23 cellular contexts compared by ENCODE assay signal in the genomic region with DNA sequence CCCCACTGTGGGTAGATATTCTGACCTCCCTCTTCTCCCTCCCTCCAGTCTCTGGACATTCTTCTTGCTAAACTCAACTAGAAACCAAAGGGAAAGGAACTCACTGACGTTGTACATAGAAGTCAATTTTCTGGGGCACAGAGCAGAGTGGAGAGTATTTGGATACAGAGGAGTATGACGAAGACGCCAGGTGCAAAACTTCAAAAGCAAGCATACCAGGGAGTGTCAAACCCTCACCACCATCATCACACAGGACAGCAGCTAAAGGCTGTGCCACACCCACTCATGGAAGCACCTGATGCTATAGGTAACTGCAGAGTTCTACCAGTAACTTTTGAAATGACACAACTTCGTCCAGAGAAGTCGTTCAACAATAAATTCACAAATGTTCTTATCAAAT.
DNase-seq lines count a peak whose midpoint lies in the region; ATAC-seq and TF ChIP-seq lines count a peak whose summit lies in the region.
"Had no signal": no experiment of that assay in that cellular context is flagged by ENCODE, and none has a peak within 500 bp of the region (broad histone marks: within the 10 kb centered on the region; RNA-seq: fewer than 3 reads in every experiment).

No MANE protein-coding gene starts in this region.

- peak overlapping the region; percentile 24 to 80 for H3K4me3 Mint-ChIP-seq in activated T-cell treated with anti-CD3 and anti-CD28 coated beads, Interleukin-2, amount 50 U/mL, for 72 hours
- H3K4me3 Mint-ChIP-seq in brain = no peak overlapping the region
- H3K4me3 Mint-ChIP-seq: mesothelial cell of epicardium had no signal

- no peak overlapping the region for H4K8ac ChIP-seq in neuronal stem cell (ENCODE audit: low read depth, low read length)

- H3K4me3 ChIP-seq in neuronal stem cell (ENCODE audit: low read length in 2 of 2) = no peak overlapping the region
- H3K4me3 ChIP-seq: ascending aorta, left ventricle myocardium inferior, PC-9, prostate gland, vagina had no signal

- no peak overlapping the region for H3K9ac ChIP-seq in neuronal stem cell (ENCODE audit: low read depth, low read length, poor library complexity)

- no peak overlapping the region for H2BK12ac ChIP-seq in neuronal stem cell (ENCODE audit: low read length)

- no CpG with 5 or more reads among the region's 5 CpGs for WGBS in neuronal stem cell (ENCODE audit: extremely low coverage in 2 of 2, insufficient read length in 2 of 2, insufficient replicate concordance in 1 of 2), 2 donors

- no peak overlapping the region for H2BK15ac ChIP-seq in neuronal stem cell (ENCODE audit: low read length)

- H3K18ac ChIP-seq in neuronal stem cell (ENCODE audit: low read length) = no peak overlapping the region

- H3K9me3 Mint-ChIP-seq in activated T-cell treated with anti-CD3 and anti-CD28 coated beads, Interleukin-2, amount 50 U/mL, for 72 hours = no peaks in the 10 kb centered on the region
- no peaks in the 10 kb centered on the region for H3K9me3 Mint-ChIP-seq in brain
- H3K9me3 Mint-ChIP-seq: mesothelial cell of epicardium had no signal

- no peak overlapping the region for H2BK120ac ChIP-seq in neuronal stem cell (ENCODE audit: low read depth, low read length)

- no peaks in the 10 kb centered on the region for H3K27me3 Mint-ChIP-seq in activated T-cell treated with anti-CD3 and anti-CD28 coated beads, Interleukin-2, amount 50 U/mL, for 72 hours (ENCODE audit: low read depth)
- no peaks in the 10 kb centered on the region for H3K27me3 Mint-ChIP-seq in brain

- H3K9me3 ChIP-seq in neuronal stem cell (replicated peaks in 1 of 2; ENCODE audit: control insufficient read depth in 2 of 2, insufficient read depth in 1 of 2, low read depth in 1 of 2, low read length in 2 of 2) = no peaks in the 10 kb centered on the region
- H3K9me3 ChIP-seq: ascending aorta, left ventricle myocardium inferior, prostate gland, vagina had no signal

- no peak overlapping the region for H3K23ac ChIP-seq in neuronal stem cell (ENCODE audit: low read depth, low read length, poor library complexity)

- H2AK5ac ChIP-seq in neuronal stem cell (ENCODE audit: low read depth, low read length) = no peak overlapping the region

- peaks cover 15 to 25% of the 10 kb centered on the region in 2 donors for H3K4me1 ChIP-seq in neuronal stem cell (ENCODE audit: control insufficient read depth in 2 of 2, insufficient read depth in 1 of 2, low read depth in 1 of 2, low read length in 2 of 2)
- H3K4me1 ChIP-seq: prostate gland had no signal

- H3K27ac ChIP-seq in neuronal stem cell (replicated peaks; ENCODE audit: low read length) = peak overlapping the region; percentile 12
- H3K27ac ChIP-seq: ascending aorta, left ventricle myocardium inferior, prostate gland, vagina had no signal

- peaks cover under 1 to 99% of the 10 kb centered on the region in 2 donors for H3K36me3 ChIP-seq in neuronal stem cell (replicated peaks in 1 of 2; ENCODE audit: control insufficient read depth in 2 of 2, insufficient read depth in 2 of 2, low read length in 2 of 2)
- H3K36me3 ChIP-seq: left ventricle myocardium inferior, prostate gland, vagina had no signal

- H3K4ac ChIP-seq in neuronal stem cell (ENCODE audit: low read length) = no peak overlapping the region

- no peak overlapping the region for H3K27ac Mint-ChIP-seq in activated T-cell treated with anti-CD3 and anti-CD28 coated beads, Interleukin-2, amount 50 U/mL, for 72 hours
- peak overlapping the region in 4 of 5 experiments; percentile 2 to 67 (median 6) for H3K27ac Mint-ChIP-seq in brain
- H3K27ac Mint-ChIP-seq: mesothelial cell of epicardium had no signal

- no peak overlapping the region for H2AFZ ChIP-seq in neuronal stem cell (ENCODE audit: low read length)
- H2AFZ ChIP-seq: PC-9 had no signal

- H3K27me3 ChIP-seq in neuronal stem cell (ENCODE audit: control insufficient read depth in 3 of 3, insufficient read depth in 3 of 3, low read depth in 1 of 3, low read length in 3 of 3) = no peaks in the 10 kb centered on the region
- H3K27me3 ChIP-seq: ascending aorta, vagina had no signal

- ATAC-seq in activated T-cell treated with anti-CD3 and anti-CD28 coated beads, Interleukin-2, amount 50 U/mL, for 72 hours (replicated peaks in 1 of 2) = no peak
- ATAC-seq in HG03565 (IDR thresholded peaks at IDR 0.05; ENCODE audit: unreplicated experiment) (no peak), HG03039 (IDR thresholded peaks at IDR 0.05; ENCODE audit: unreplicated experiment) (no peak)

- H3K4me2 ChIP-seq in neuronal stem cell (ENCODE audit: insufficient read depth, low read length, poor library complexity, severe bottlenecking) = no peak overlapping the region

- no peak overlapping the region for H4K91ac ChIP-seq in neuronal stem cell (ENCODE audit: low read depth, low read length, poor library complexity)

- peaks cover 100% of the 10 kb centered on the region for H3K4me1 Mint-ChIP-seq in activated T-cell treated with anti-CD3 and anti-CD28 coated beads, Interleukin-2, amount 50 U/mL, for 72 hours (ENCODE audit: low read depth)
- peaks cover 92% of the 10 kb centered on the region for H3K4me1 Mint-ChIP-seq in brain

- no peaks in the 10 kb centered on the region for H3K79me1 ChIP-seq in neuronal stem cell (ENCODE audit: low read depth, low read length)

- no peak for TF ChIP-seq CTCF in brain (conservative IDR thresholded peaks at IDR 0.05)

- no peak for DNase-seq in activated T-cell treated with anti-CD3 and anti-CD28 coated beads, Interleukin-2, amount 50 U/mL, for 72 hours
- DNase-seq in activated T-cell treated with anti-CD3 and anti-CD28 coated beads for 4 hours (no peak), NCI-H69 (lab: John Stamatoyannopoulos, UW) (peak; percentile 37), neuronal stem cell (ENCODE audit: low spot score) (no peak), DMS53 (lab: John Stamatoyannopoulos, UW) (no peak)
- DNase-seq: activated CD4-positive, alpha-beta T cell treated with anti-CD3 and anti-CD28 coated beads, Interleukin-2, amount 50 U/mL, for 1 hour; activated effector memory CD4-positive, alpha-beta T cell treated with Interleukin-2 at 50 U/mL for 16 hours; C1 segment of cervical spinal cord; cerebellar nuclear complex; DMS153; left ventricle myocardium inferior; NCI-H1105; NCI-H2081; NCI-H446 treated with DMSO at 0.1 percent for 48 hours; PC-9; SHP77 treated with DMSO at 0.1 percent for 48 hours had no signal

- H3K14ac ChIP-seq in neuronal stem cell (ENCODE audit: low read length) = no peak overlapping the region

- no peak overlapping the region for H2BK5ac ChIP-seq in neuronal stem cell (ENCODE audit: low read length)

- H3K36me3 Mint-ChIP-seq in activated T-cell treated with anti-CD3 and anti-CD28 coated beads, Interleukin-2, amount 50 U/mL, for 72 hours (ENCODE audit: insufficient read depth in 2 of 2) = peaks cover 5 to 25% of the 10 kb centered on the region in 2 donors
- H3K36me3 Mint-ChIP-seq in brain = peaks cover 64% of the 10 kb centered on the region

Comparison
In these comparisons a context has a peak if more than half of its experiments do, and no peak if none do; other contexts are left out.
1. H3K4me3 Mint-ChIP-seq: peak in activated T-cell treated with anti-CD3 and anti-CD28 coated beads, Interleukin-2, amount 50 U/mL, for 72 hours (2 of 2); none in brain (0 of 5).